9 cellular contexts compared by ENCODE assay signal in the genomic region with DNA sequence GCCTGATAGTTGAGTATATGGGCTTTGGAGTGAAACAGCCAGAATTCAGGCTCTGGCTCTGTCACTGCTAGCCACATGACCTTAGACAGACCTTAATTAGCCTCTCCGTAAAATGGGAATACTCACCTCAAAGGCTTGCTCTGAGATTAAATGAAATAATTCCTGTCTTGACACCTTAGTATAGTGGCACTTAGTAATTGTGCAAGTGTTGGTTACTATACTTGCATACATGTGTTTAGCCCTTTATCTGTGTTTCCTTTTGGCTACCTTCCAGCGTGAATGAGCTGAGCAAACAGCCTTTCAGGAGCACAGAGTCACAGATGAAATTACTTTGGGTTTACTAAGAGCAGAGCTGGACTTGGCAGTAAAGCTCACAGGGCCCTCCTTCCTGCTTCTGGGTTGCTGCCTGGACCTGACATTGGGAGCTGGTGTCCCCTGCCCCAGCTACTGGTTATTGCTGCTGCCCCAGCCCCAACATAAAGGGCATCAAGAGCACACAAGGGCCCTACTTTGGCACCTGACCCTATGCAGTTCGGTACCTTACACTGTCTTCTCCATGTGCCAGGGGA. TPM values are rescaled to one million over a fixed set of nuclear protein-coding genes. Genes with fewer than 3 reads are reported as not detected.
A peak's percentile ranks its signal among the peaks of the same experiment; 100 is the strongest.
DNase-seq lines count a peak whose midpoint lies in the region; ATAC-seq and TF ChIP-seq lines count a peak whose summit lies in the region.
"Had no signal": no experiment of that assay in that cellular context is flagged by ENCODE, and none has a peak within 500 bp of the region (broad histone marks: within the 10 kb centered on the region; RNA-seq: fewer than 3 reads in every experiment).

No MANE protein-coding gene starts in this region.

- in situ Hi-C loops in mammary epithelial cell (cut with MboI; ENCODE audit: low sequenced_read_pairs in 2 of 2), result no loop called here

- H3K4me2 ChIP-seq in mammary epithelial cell (ENCODE audit: insufficient read depth, low read depth, low read length), result no peak overlapping the region
- no peak overlapping the region for H3K4me2 ChIP-seq in mesenchymal stem cell (ENCODE audit: low read length, poor library complexity, severe bottlenecking)
- H3K4me2 ChIP-seq in trophoblast cell (ENCODE audit: low read length), result no peak overlapping the region

- H3K9me3 ChIP-seq in mammary epithelial cell (replicated peaks; ENCODE audit: insufficient read depth, low read length) (no peaks in the 10 kb centered on the region), mesenchymal stem cell (ENCODE audit: control insufficient read depth, low read length) (no peaks in the 10 kb centered on the region), WERI-Rb-1 (ENCODE audit: severe bottlenecking) (no peaks in the 10 kb centered on the region), trophoblast cell (ENCODE audit: insufficient read depth, low read depth, low read length) (no peaks in the 10 kb centered on the region)

- H3K27me3 Mint-ChIP-seq in CD14-positive monocyte (ENCODE audit: low read depth in 3 of 3), result no peaks in the 10 kb centered on the region
- H3K27me3 Mint-ChIP-seq: activated naive CD8-positive, alpha-beta T cell had no signal

- H3K4me1 ChIP-seq in mammary epithelial cell (ENCODE audit: insufficient read depth, low read length), result peaks cover 15% of the 10 kb centered on the region
- no peaks in the 10 kb centered on the region for H3K4me1 ChIP-seq in mesenchymal stem cell (ENCODE audit: control insufficient read depth, insufficient read depth, low read depth, low read length)
- peaks cover 0 to 13% of the 10 kb centered on the region in 2 experiments for H3K4me1 ChIP-seq in trophoblast cell (ENCODE audit: control insufficient read depth in 1 of 2, insufficient read depth in 2 of 2, low read length in 2 of 2)

- H3K18ac ChIP-seq in mesenchymal stem cell (ENCODE audit: low read depth in 1 of 2, low read length in 2 of 2), result peak overlapping the region in 1 of 2 experiments; percentile 42
- no peak overlapping the region for H3K18ac ChIP-seq in trophoblast cell (ENCODE audit: low read length)

- H2BK12ac ChIP-seq in mesenchymal stem cell (ENCODE audit: low read length in 2 of 2) (no peak overlapping the region), trophoblast cell (ENCODE audit: low read length) (no peak overlapping the region)

- H3K14ac ChIP-seq in mesenchymal stem cell (ENCODE audit: low read length in 2 of 2), result no peak overlapping the region
- H3K14ac ChIP-seq in trophoblast cell (ENCODE audit: low read length), result no peak overlapping the region

- intact Hi-C loops in CD14-positive monocyte (cut with micrococcal nuclease), result no loop called here
- intact Hi-C loops in mammary epithelial cell (cut with micrococcal nuclease), result no loop called here

- H3K23ac ChIP-seq in mesenchymal stem cell (ENCODE audit: low read length in 2 of 2), result no peak overlapping the region
- H3K23ac ChIP-seq in trophoblast cell (ENCODE audit: low read length), result no peak overlapping the region

- WGBS in mammary epithelial cell (ENCODE audit: low coverage, missing lambda C conversion rate), result 64% methylated on average over 3 of the region's 3 CpGs
- 95% methylated on average over 2 of the region's 3 CpGs for WGBS in mesenchymal stem cell
- no CpG with 5 or more reads among the region's 3 CpGs for WGBS in trophoblast cell (ENCODE audit: extremely low coverage, insufficient coverage, insufficient read length)

- H3K79me1 ChIP-seq in mesenchymal stem cell (replicated peaks; ENCODE audit: low read length, poor library complexity, severe bottlenecking), result no peaks in the 10 kb centered on the region
- H3K79me1 ChIP-seq in trophoblast cell (ENCODE audit: low read length), result peaks cover 6% of the 10 kb centered on the region

- H3K27ac ChIP-seq in mammary epithelial cell (ENCODE audit: insufficient read depth, low read depth, low read length) (no peak overlapping the region), mesenchymal stem cell (ENCODE audit: low read length, poor library complexity, severe bottlenecking) (no peak overlapping the region), WERI-Rb-1 (no peak overlapping the region), trophoblast cell (ENCODE audit: low read depth, low read length) (no peak overlapping the region)

- no peak overlapping the region for H4K12ac ChIP-seq in trophoblast cell (ENCODE audit: low read depth, low read length)

- H3K4me3 ChIP-seq in mammary epithelial cell (replicated peaks in 1 of 3; ENCODE audit: insufficient read depth in 1 of 3, low read depth in 2 of 3, low read length in 3 of 3) (no peak overlapping the region), mesenchymal stem cell (ENCODE audit: insufficient read depth in 1 of 2, low read depth in 1 of 2, low read length in 2 of 2) (no peak overlapping the region), WERI-Rb-1 (ENCODE audit: low read depth, low read length) (no peak overlapping the region), trophoblast cell (ENCODE audit: low read depth, low read length) (no peak overlapping the region)

- no peak overlapping the region for H2BK5ac ChIP-seq in mesenchymal stem cell (ENCODE audit: low read depth, low read length, poor library complexity, severe bottlenecking)
- no peak overlapping the region for H2BK5ac ChIP-seq in trophoblast cell (ENCODE audit: low read depth, low read length, poor library complexity)

- BruUV-seq in mammary epithelial cell (replicated peaks; lab: Mats Ljungman, UMichigan), result no TSS peak

- H4K91ac ChIP-seq in mesenchymal stem cell (ENCODE audit: low read length) (no peak overlapping the region), trophoblast cell (ENCODE audit: low read depth, low read length) (no peak overlapping the region)

- H3K27me3 ChIP-seq in mammary epithelial cell (ENCODE audit: insufficient read depth, low read length) (no peaks in the 10 kb centered on the region), mesenchymal stem cell (ENCODE audit: control insufficient read depth in 1 of 2, insufficient read depth in 1 of 2, low read length in 2 of 2) (no peaks in the 10 kb centered on the region), WERI-Rb-1 (ENCODE audit: insufficient read depth, low read depth, severe bottlenecking) (no peaks in the 10 kb centered on the region), trophoblast cell (ENCODE audit: insufficient read depth, low read length) (no peaks in the 10 kb centered on the region)

- peak overlapping the region in 6 of 7 donors; percentile 5 to 85 (median 74) for H3K27ac Mint-ChIP-seq in CD14-positive monocyte
- H3K27ac Mint-ChIP-seq: activated naive CD8-positive, alpha-beta T cell had no signal

- peaks cover 70% of the 10 kb centered on the region for H3K4me1 Mint-ChIP-seq in CD14-positive monocyte

- H2BK15ac ChIP-seq in mesenchymal stem cell (ENCODE audit: low read depth, poor library complexity, severe bottlenecking), result no peak overlapping the region

- H2AK5ac ChIP-seq in mesenchymal stem cell (ENCODE audit: low read length, severe bottlenecking) (no peak overlapping the region), trophoblast cell (ENCODE audit: low read length) (no peak overlapping the region)

- peaks cover 0 to 5% (median 0%) of the 10 kb centered on the region in 7 donors for H3K9me3 Mint-ChIP-seq in CD14-positive monocyte

- H2AFZ ChIP-seq in mammary epithelial cell (ENCODE audit: low read depth, low read length) (no peak overlapping the region), mesenchymal stem cell (ENCODE audit: low read depth, low read length) (no peak overlapping the region), trophoblast cell (ENCODE audit: insufficient read depth, low read length, poor library complexity) (no peak overlapping the region)

- H3K79me2 ChIP-seq in mammary epithelial cell (ENCODE audit: insufficient read depth, low read length) (no peaks in the 10 kb centered on the region), trophoblast cell (ENCODE audit: control insufficient read depth, insufficient read depth, low read length, poor library complexity) (peaks cover 2% of the 10 kb centered on the region)

- no peak for TF ChIP-seq CTCF in CD14-positive monocyte (IDR thresholded peaks at IDR 0.05)
- no peak for TF ChIP-seq CTCF in mammary epithelial cell (conservative IDR thresholded peaks at IDR 0.05 in 1 of 2, IDR thresholded peaks at IDR 0.05 in 1 of 2; ENCODE audit: extremely low read depth in 1 of 2, insufficient read depth in 1 of 2, low read depth in 1 of 2, low read length in 2 of 2)
- TF ChIP-seq CTCF in WERI-Rb-1 (IDR thresholded peaks at IDR 0.05; ENCODE audit: low read depth, low read length), result no peak

- no peaks in the 10 kb centered on the region for H3K36me3 ChIP-seq in mammary epithelial cell (ENCODE audit: insufficient read depth, low read length)
- H3K36me3 ChIP-seq in mesenchymal stem cell (ENCODE audit: control insufficient read depth in 1 of 2, insufficient read depth in 2 of 2, low read depth in 1 of 2, low read length in 2 of 2), result peaks cover 0 to 26% of the 10 kb centered on the region in 2 experiments
- no peaks in the 10 kb centered on the region for H3K36me3 ChIP-seq in WERI-Rb-1
- peaks cover 0 to 2% of the 10 kb centered on the region in 2 experiments for H3K36me3 ChIP-seq in trophoblast cell (ENCODE audit: control insufficient read depth in 1 of 2, insufficient read depth in 2 of 2, low read length in 2 of 2)

- H4K8ac ChIP-seq in mesenchymal stem cell (ENCODE audit: low read length) (no peak overlapping the region), trophoblast cell (ENCODE audit: low read depth, low read length) (no peak overlapping the region)

- no peak overlapping the region for H3K4ac ChIP-seq in mesenchymal stem cell (ENCODE audit: low read depth in 1 of 2, low read length in 2 of 2)
- H3K4ac ChIP-seq in trophoblast cell (ENCODE audit: low read depth, low read length), result no peak overlapping the region

- DNase-seq in CD14-positive monocyte (ENCODE audit: low spot score) (no peak), NCI-H2029 treated with DMSO at 0.1 percent for 48 hours (lab: John Stamatoyannopoulos, UW) (peak; percentile 93), mammary epithelial cell (peak; percentile 30), mesenchymal stem cell (peak; percentile 50), WERI-Rb-1 (no peak), trophoblast cell (no peak)

- dilution Hi-C loops in mammary epithelial cell (cut with HindIII; ENCODE audit: low sequenced_read_pairs), result no loop called here

- H3K9ac ChIP-seq in mammary epithelial cell (ENCODE audit: insufficient read depth, low read length) (no peak overlapping the region), mesenchymal stem cell (ENCODE audit: low read length) (peak overlapping the region; percentile 39), trophoblast cell (ENCODE audit: low read length) (no peak overlapping the region)

- H4K20me1 ChIP-seq in mammary epithelial cell (ENCODE audit: insufficient read depth, low read length), result no peaks in the 10 kb centered on the region

- H3K4me3 Mint-ChIP-seq in CD14-positive monocyte, result no peak overlapping the region
- H3K4me3 Mint-ChIP-seq: activated naive CD8-positive, alpha-beta T cell had no signal

- H2BK120ac ChIP-seq in mesenchymal stem cell (ENCODE audit: low read depth, low read length) (no peak overlapping the region), trophoblast cell (ENCODE audit: insufficient read depth, low read length, poor library complexity) (no peak overlapping the region)

- ATAC-seq in HG03196 (IDR thresholded peaks at IDR 0.05; ENCODE audit: unreplicated experiment) (no peak), GM19467 (IDR thresholded peaks at IDR 0.05; ENCODE audit: unreplicated experiment) (no peak)

- CTCF ChIA-PET in mammary epithelial cell (lab: Charles Lee; ENCODE audit: low non-redundant PET), result no interaction called here

- H3K36me3 Mint-ChIP-seq in CD14-positive monocyte, result peaks cover 12 to 17% of the 10 kb centered on the region in 2 donors

RNA-seq across cellular contexts. Expression of gene CD164, which starts 32.8 kb away (rescaled TPM):
- polyA plus RNA-seq in CD14-positive monocyte, result 100 to 1,000 TPM; 272 to 392 TPM
- total RNA-seq in mammary epithelial cell, result 100 to 1,000 TPM; 113 to 145 TPM
- 94.8 TPM for polyA plus RNA-seq in mammary epithelial cell
- polyA minus RNA-seq in mammary epithelial cell, result 149 TPM
- polyA plus RNA-seq in mesenchymal stem cell (2013, experiment 1 of 2), result 364 TPM
- 391 TPM for polyA plus RNA-seq in mesenchymal stem cell (2013, experiment 2 of 2)
- polyA plus RNA-seq in trophoblast cell (2013), result 180 and 183 TPM in 2 replicates

Comparison
In these comparisons a context has a peak if more than half of its experiments do, and no peak if none do; other contexts are left out.
1. DNase-seq: peak in NCI-H2029 treated with DMSO at 0.1 percent for 48 hours (single experiment), mammary epithelial cell (single experiment) and mesenchymal stem cell (single experiment); none in CD14-positive monocyte (single experiment), WERI-Rb-1 (single experiment) and trophoblast cell (0 of 2).